In the genomic region with DNA sequence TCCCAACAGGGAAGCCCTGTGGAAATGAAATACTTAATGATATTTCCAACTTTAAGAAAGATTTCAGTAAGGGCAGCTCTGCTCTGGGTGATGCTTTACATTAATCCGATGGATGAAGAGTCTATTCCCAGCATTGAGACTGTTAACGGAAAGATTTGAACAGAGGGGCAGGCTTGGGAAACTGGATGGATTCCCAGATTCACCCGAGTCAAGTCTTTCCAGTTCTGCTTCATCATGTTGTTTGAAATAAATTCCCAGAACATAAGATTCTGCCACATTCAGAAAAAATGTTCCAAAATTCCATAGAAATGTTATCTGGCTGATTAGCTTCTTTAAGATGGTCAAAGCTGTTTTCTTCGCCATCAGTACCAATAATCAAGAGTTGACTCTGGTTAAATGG, we compare ENCODE assay signal across 21 cellular contexts.
"Had no signal": no experiment of that assay in that cellular context is flagged by ENCODE, and none has a peak within 500 bp of the region (broad histone marks: within the 10 kb centered on the region; RNA-seq: fewer than 3 reads in every experiment).

No MANE protein-coding gene starts in this region.

- DNase-seq: activated B cell treated with CpG ODN at 0.5 μM for 24 hours; activated CD4-positive, alpha-beta memory T cell treated with anti-CD3 and anti-CD28 coated beads, Interleukin-2, amount 10 ng/mL, durations not matched to agents 7 days and 5 days; activated CD4-positive, alpha-beta T cell treated with anti-CD3 and anti-CD28 coated beads for 48 hours; activated CD8-positive, alpha-beta memory T cell treated with anti-CD3 and anti-CD28 coated beads, Interleukin-2, amount 10 ng/mL, durations not matched to agents 7 days and 5 days; activated naive CD4-positive, alpha-beta T cell; activated naive CD8-positive, alpha-beta T cell treated with anti-CD3 and anti-CD28 coated beads for 36 hours; activated T-cell treated with anti-CD3 and anti-CD28 coated beads, Interleukin-2, amount 50 U/mL, for 1 hour; brain microvascular endothelial cell; cerebellar nuclear complex; effector memory CD4-positive, alpha-beta T cell; gastrocnemius medialis; heart left ventricle; kidney glomerular epithelial cell; left ventricle myocardium inferior; mammary epithelial cell; naive B cell; stimulated activated naive CD8-positive, alpha-beta T cell treated with anti-CD3 and anti-CD28 coated beads, Interleukin-15, Interleukin-2, amounts not matched to agents 100 U/mL and 50 U/mL, for 24 hours; SW 1271 had no signal

- H3K4me3 ChIP-seq: gastrocnemius medialis, heart left ventricle, left ventricle myocardium inferior, prostate gland, right atrium auricular region had no signal

- ATAC-seq: activated CD8-positive, alpha-beta memory T cell treated with anti-CD3 and anti-CD28 coated beads, Interleukin-2, amount 10 ng/mL, durations not matched to agents 7 days and 5 days; activated T-helper 17 cell treated with anti-CD3 and anti-CD28 coated beads, Interleukin-2, amount 50 U/mL, for 72 hours; gastrocnemius medialis; heart left ventricle; stimulated activated naive CD8-positive, alpha-beta T cell treated with anti-CD3 and anti-CD28 coated beads, Interleukin-15, Interleukin-2, amounts not matched to agents 100 U/mL and 50 U/mL, for 24 hours had no signal
